ENCODE assay signal across 2 cellular contexts in the genomic region with DNA sequence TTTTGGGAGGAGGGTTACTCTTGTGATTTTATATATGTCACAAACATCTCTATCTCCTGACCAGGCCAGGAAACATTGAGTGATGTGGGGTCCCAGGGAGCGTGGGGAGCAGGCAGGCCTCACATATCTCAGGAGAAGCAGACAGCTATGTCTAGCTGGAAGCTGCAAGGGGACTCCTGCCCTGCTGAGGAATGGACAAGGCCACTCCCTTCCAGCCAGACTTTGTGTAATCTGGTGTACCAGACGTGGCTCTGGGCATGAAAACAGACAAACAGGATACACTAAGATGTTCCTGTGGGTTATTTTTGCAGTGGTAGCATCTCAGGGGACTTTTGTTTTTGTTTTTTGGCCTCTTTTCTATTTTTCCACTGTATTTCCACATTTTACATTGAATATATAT.
TF ChIP-seq lines count a peak whose summit lies in the region.

No MANE protein-coding gene starts in this region.

TF ChIP-seq in SK-N-SH treated with all-trans-retinoic acid at 6 μM for 48 hours, 23 proteins besides CTCF, POLR2A, EP300 and RAD21 (continued from another document):
- TF ChIP-seq CSDC2 (CRISPR knock-in tag; IDR thresholded peaks at IDR 0.05) (no peak), GLIS3 (CRISPR knock-in tag; IDR thresholded peaks at IDR 0.05) (no peak)
TF ChIP-seq in SK-N-SH treated with all-trans-retinoic acid at 6 μM for 48 hours: peak in this region for 0.

TF ChIP-seq in liver, 16 proteins besides CTCF, POLR2A, EP300 and RAD21 (continued from another document):
- TF ChIP-seq, protein P1, sequence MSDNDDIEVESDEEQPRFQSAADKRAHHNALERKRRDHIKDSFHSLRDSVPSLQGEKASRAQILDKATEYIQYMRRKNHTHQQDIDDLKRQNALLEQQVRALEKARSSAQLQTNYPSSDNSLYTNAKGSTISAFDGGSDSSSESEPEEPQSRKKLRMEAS (IDR thresholded peaks at IDR 0.05): no peak
- TF ChIP-seq TAF1 (conservative IDR thresholded peaks at IDR 0.05): no peak
- no peak for TF ChIP-seq GABPA (IDR thresholded peaks at IDR 0.05 in 1 of 2, conservative IDR thresholded peaks at IDR 0.05 in 1 of 2)
- TF ChIP-seq HNF4G (IDR thresholded peaks at IDR 0.05): no peak
- TF ChIP-seq RXRA (IDR thresholded peaks at IDR 0.05): peak; percentile 40 to 49
- peak in 1 of 2 donors; percentile 49 for TF ChIP-seq JUND (IDR thresholded peaks at IDR 0.05)
- no peak for TF ChIP-seq SP1 (IDR thresholded peaks at IDR 0.05)
- TF ChIP-seq NR2F2 (IDR thresholded peaks at IDR 0.05): peak; percentile 73
- TF ChIP-seq, protein P2, sequence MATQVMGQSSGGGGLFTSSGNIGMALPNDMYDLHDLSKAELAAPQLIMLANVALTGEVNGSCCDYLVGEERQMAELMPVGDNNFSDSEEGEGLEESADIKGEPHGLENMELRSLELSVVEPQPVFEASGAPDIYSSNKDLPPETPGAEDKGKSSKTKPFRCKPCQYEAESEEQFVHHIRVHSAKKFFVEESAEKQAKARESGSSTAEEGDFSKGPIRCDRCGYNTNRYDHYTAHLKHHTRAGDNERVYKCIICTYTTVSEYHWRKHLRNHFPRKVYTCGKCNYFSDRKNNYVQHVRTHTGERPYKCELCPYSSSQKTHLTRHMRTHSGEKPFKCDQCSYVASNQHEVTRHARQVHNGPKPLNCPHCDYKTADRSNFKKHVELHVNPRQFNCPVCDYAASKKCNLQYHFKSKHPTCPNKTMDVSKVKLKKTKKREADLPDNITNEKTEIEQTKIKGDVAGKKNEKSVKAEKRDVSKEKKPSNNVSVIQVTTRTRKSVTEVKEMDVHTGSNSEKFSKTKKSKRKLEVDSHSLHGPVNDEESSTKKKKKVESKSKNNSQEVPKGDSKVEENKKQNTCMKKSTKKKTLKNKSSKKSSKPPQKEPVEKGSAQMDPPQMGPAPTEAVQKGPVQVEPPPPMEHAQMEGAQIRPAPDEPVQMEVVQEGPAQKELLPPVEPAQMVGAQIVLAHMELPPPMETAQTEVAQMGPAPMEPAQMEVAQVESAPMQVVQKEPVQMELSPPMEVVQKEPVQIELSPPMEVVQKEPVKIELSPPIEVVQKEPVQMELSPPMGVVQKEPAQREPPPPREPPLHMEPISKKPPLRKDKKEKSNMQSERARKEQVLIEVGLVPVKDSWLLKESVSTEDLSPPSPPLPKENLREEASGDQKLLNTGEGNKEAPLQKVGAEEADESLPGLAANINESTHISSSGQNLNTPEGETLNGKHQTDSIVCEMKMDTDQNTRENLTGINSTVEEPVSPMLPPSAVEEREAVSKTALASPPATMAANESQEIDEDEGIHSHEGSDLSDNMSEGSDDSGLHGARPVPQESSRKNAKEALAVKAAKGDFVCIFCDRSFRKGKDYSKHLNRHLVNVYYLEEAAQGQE (IDR thresholded peaks at IDR 0.05): peak; percentile 21
- no peak for TF ChIP-seq FOXA1 (IDR thresholded peaks at IDR 0.05)
- no peak for TF ChIP-seq EGR1 (IDR thresholded peaks at IDR 0.05; ENCODE audit: low read depth in 2 of 2)
- no peak for TF ChIP-seq FOXA2 (IDR thresholded peaks at IDR 0.05)
